ENCODE assay signal across 19 cellular contexts in the genomic region with DNA sequence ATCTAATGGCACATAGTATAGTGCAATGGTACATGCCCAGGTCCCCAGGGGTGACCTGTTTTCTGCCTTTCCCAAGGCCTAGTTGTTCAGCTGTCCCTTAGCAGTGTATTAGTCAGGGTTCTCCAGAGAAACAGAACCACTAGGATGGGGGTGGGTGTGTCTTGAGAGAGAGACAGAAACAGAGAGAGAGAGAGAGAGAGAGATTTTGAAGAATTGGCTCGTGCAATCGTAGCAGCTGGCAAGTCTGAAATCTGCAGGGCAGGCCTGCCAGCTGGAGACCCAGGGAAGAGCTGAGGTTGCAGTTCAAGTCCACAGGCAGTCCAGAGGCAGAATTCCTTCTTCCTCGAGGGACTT.
"Had no signal": no experiment of that assay in that cellular context is flagged by ENCODE, and none has a peak within 500 bp of the region (broad histone marks: within the 10 kb centered on the region; RNA-seq: fewer than 3 reads in every experiment).

No MANE protein-coding gene starts in this region.

- ATAC-seq: natural killer cell, T-helper 17 cell had no signal

- H3K4me3 Mint-ChIP-seq: activated CD4-positive, alpha-beta memory T cell treated with anti-CD3 and anti-CD28 coated beads, Interleukin-2, amount 10 ng/mL, durations not matched to agents 7 days and 5 days; activated naive CD4-positive, alpha-beta T cell treated with anti-CD3 and anti-CD28 coated beads, Interleukin-2, amount 50 U/mL, for 24 hours; dendritic cell treated with granulocyte-macrophage colony-stimulating factor and Interleukin-4, amounts not matched to agents 40 ng/mL and 50 ng/mL, for 4 days; immature natural killer cell; natural killer cell; stimulated activated naive B cell treated with anti-CD40 and anti-IgM and Interleukin-4, amounts not matched to agents 10 μg/mL and 1 μg/mL and 100 μg/mL, for 72 hours; T-helper 17 cell had no signal

- H3K4me1 Mint-ChIP-seq: activated naive CD4-positive, alpha-beta T cell treated with anti-CD3 and anti-CD28 coated beads, Interleukin-2, amount 50 U/mL, for 24 hours; immature natural killer cell had no signal

- H3K4me3 ChIP-seq: body of pancreas, hepatocyte, left lung, lung, pancreas had no signal

- DNase-seq: activated CD4-positive, alpha-beta memory T cell treated with anti-CD3 and anti-CD28 coated beads, Interleukin-2, amount 10 ng/mL, durations not matched to agents 7 days and 5 days; activated CD4-positive, alpha-beta T cell treated with anti-CD3 and anti-CD28 coated beads for 4 hours; activated CD4-positive, CD25-positive, alpha-beta regulatory T cell; activated gamma-delta T cell treated with Interleukin-2 at 50 U/mL for 16 hours; body of pancreas; effector CD4-positive, alpha-beta T cell; foreskin keratinocyte; immature natural killer cell; left lung; natural killer cell; pancreas; stimulated activated CD4-positive, alpha-beta T cell treated with anti-CD3 and anti-CD28 coated beads, Interleukin-2, amount 100 ng/mL, for 48 hours; stimulated activated CD8-positive, alpha-beta memory T cell treated with anti-CD3 and anti-CD28 coated beads, Interleukin-4, amount 100 ng/mL, for 48 hours; stimulated activated naive B cell treated with anti-CD40 and anti-IgM and Interleukin-4, amounts not matched to agents 10 μg/mL and 1 μg/mL and 100 μg/mL, for 72 hours; T-helper 17 cell had no signal

- H3K4me2 ChIP-seq: hepatocyte had no signal

- H3K36me3 Mint-ChIP-seq: activated naive CD4-positive, alpha-beta T cell treated with anti-CD3 and anti-CD28 coated beads, Interleukin-2, amount 50 U/mL, for 24 hours; immature natural killer cell; natural killer cell; stimulated activated naive B cell treated with anti-CD40 and anti-IgM and Interleukin-4, amounts not matched to agents 10 μg/mL and 1 μg/mL and 100 μg/mL, for 72 hours had no signal

- H2AFZ ChIP-seq: hepatocyte had no signal

- H3K27ac ChIP-seq: body of pancreas, foreskin keratinocyte, hepatocyte, left lung, pancreas had no signal

- H3K27me3 Mint-ChIP-seq: activated naive CD4-positive, alpha-beta T cell treated with anti-CD3 and anti-CD28 coated beads, Interleukin-2, amount 50 U/mL, for 24 hours; dendritic cell treated with granulocyte-macrophage colony-stimulating factor and Interleukin-4, amounts not matched to agents 40 ng/mL and 50 ng/mL, for 4 days; T-helper 17 cell had no signal

- H3K9me3 Mint-ChIP-seq: activated CD4-positive, alpha-beta memory T cell treated with anti-CD3 and anti-CD28 coated beads, Interleukin-2, amount 10 ng/mL, durations not matched to agents 7 days and 5 days; activated naive CD4-positive, alpha-beta T cell treated with anti-CD3 and anti-CD28 coated beads, Interleukin-2, amount 50 U/mL, for 24 hours; dendritic cell treated with granulocyte-macrophage colony-stimulating factor and Interleukin-4, amounts not matched to agents 40 ng/mL and 50 ng/mL, for 4 days; immature natural killer cell; natural killer cell; stimulated activated naive B cell treated with anti-CD40 and anti-IgM and Interleukin-4, amounts not matched to agents 10 μg/mL and 1 μg/mL and 100 μg/mL, for 72 hours had no signal

- H3K36me3 ChIP-seq: left lung, pancreas had no signal

- H3K27me3 ChIP-seq: body of pancreas, hepatocyte, left lung, pancreas had no signal

- H3K9me3 ChIP-seq: body of pancreas, left lung, pancreas had no signal

- H3K79me2 ChIP-seq: hepatocyte had no signal

- H3K27ac Mint-ChIP-seq: activated CD4-positive, alpha-beta memory T cell treated with anti-CD3 and anti-CD28 coated beads, Interleukin-2, amount 10 ng/mL, durations not matched to agents 7 days and 5 days; activated naive CD4-positive, alpha-beta T cell treated with anti-CD3 and anti-CD28 coated beads, Interleukin-2, amount 50 U/mL, for 24 hours; dendritic cell treated with granulocyte-macrophage colony-stimulating factor and Interleukin-4, amounts not matched to agents 40 ng/mL and 50 ng/mL, for 4 days; immature natural killer cell; natural killer cell; stimulated activated naive B cell treated with anti-CD40 and anti-IgM and Interleukin-4, amounts not matched to agents 10 μg/mL and 1 μg/mL and 100 μg/mL, for 72 hours; T-helper 17 cell had no signal

- H3K4me1 ChIP-seq: foreskin keratinocyte, pancreas had no signal
